In the genomic region with DNA sequence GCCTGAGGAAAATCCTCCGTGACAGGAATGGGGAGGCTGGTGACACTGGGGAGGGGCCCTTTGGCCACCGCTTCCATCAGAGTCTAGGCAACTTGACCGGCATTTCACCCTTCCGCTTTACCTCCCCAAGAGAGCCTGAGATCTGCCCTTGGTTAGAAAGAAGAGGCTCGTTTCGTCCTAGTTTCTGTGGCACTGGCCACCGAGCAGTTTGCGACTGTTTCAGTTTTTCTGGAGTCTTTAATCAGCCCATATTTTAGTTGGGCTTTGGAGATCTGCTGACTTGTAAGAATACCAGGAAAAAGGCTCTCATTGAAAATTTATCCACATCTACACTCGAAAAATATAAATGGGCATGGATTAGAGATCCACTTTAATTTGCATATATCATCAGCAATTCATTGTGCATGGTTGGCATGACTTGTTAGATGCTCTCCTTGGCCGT, we compare ENCODE assay signal across 8 cellular contexts. TPM values are rescaled to one million over a fixed set of nuclear protein-coding genes. Genes with fewer than 3 reads are reported as not detected.
A peak's percentile ranks its signal among the peaks of the same experiment; 100 is the strongest.
DNase-seq lines count a peak whose midpoint lies in the region; ATAC-seq and TF ChIP-seq lines count a peak whose summit lies in the region.

No MANE protein-coding gene starts in this region.

- no peaks in the 10 kb centered on the region for H4K20me1 ChIP-seq in neural progenitor cell (ENCODE audit: low read depth)

- peaks cover 4 to 18% (median 13%) of the 10 kb centered on the region in 4 donors for H3K4me1 Mint-ChIP-seq in CD4-positive, alpha-beta memory T cell
- H3K4me1 Mint-ChIP-seq in neural progenitor cell, result peaks cover 18% of the 10 kb centered on the region

- peak; percentile 46 for ATAC-seq in GM21786 (IDR thresholded peaks at IDR 0.05; ENCODE audit: unreplicated experiment)
- no peak for ATAC-seq in left colon
- ATAC-seq in HG02840 (IDR thresholded peaks at IDR 0.05; ENCODE audit: low FRiP score, unreplicated experiment), result no peak

- no peaks in the 10 kb centered on the region for H3K79me2 ChIP-seq in neural progenitor cell (ENCODE audit: low read depth)

- H3K9ac ChIP-seq in endocrine pancreas (ENCODE audit: control insufficient read depth, insufficient read depth, low read length) (peak overlapping the region; percentile 60), neural progenitor cell (no peak overlapping the region)

- peak overlapping the region; percentile 10 to 74 (median 52) for H3K4me3 Mint-ChIP-seq in CD4-positive, alpha-beta memory T cell
- H3K4me3 Mint-ChIP-seq in neural progenitor cell, result peak overlapping the region; percentile 92

- peaks cover 31 to 36% of the 10 kb centered on the region in 2 donors for H3K27me3 Mint-ChIP-seq in CD4-positive, alpha-beta memory T cell
- H3K27me3 Mint-ChIP-seq in neural progenitor cell (ENCODE audit: insufficient read depth, low read depth), result peaks cover 25% of the 10 kb centered on the region

- H3K27ac ChIP-seq in CD4-positive, alpha-beta memory T cell (ENCODE audit: low read depth, low read length), result no peak overlapping the region
- no peak overlapping the region for H3K27ac ChIP-seq in neural progenitor cell

- H2AFZ ChIP-seq in neural progenitor cell (replicated peaks), result peak overlapping the region; percentile 99

- no peaks in the 10 kb centered on the region for H3K36me3 ChIP-seq in CD4-positive, alpha-beta memory T cell (ENCODE audit: insufficient read depth, low read length)
- H3K36me3 ChIP-seq in endocrine pancreas (ENCODE audit: control insufficient read depth, insufficient read depth, low read length), result no peaks in the 10 kb centered on the region
- H3K36me3 ChIP-seq in neural progenitor cell, result no peaks in the 10 kb centered on the region

- no peak overlapping the region for H3K4me3 ChIP-seq in CD4-positive, alpha-beta memory T cell (ENCODE audit: low read length in 2 of 2)
- H3K4me3 ChIP-seq in endocrine pancreas (ENCODE audit: control insufficient read depth, insufficient read depth, low read length), result peak overlapping the region; percentile 83
- peak overlapping the region; percentile 80 for H3K4me3 ChIP-seq in neural progenitor cell

- H3F3A ChIP-seq in neural progenitor cell (ENCODE audit: low read depth), result peaks cover 15% of the 10 kb centered on the region

- no peaks in the 10 kb centered on the region for H3K9me3 ChIP-seq in CD4-positive, alpha-beta memory T cell (ENCODE audit: control insufficient read depth in 1 of 2, low read length in 2 of 2)
- H3K9me3 ChIP-seq in endocrine pancreas (ENCODE audit: control insufficient read depth, low read length) (no peaks in the 10 kb centered on the region), neural progenitor cell (ENCODE audit: low read depth) (no peaks in the 10 kb centered on the region)

- H3K9me3 Mint-ChIP-seq in CD4-positive, alpha-beta memory T cell, result peaks cover 0 to 4% (median under 1%) of the 10 kb centered on the region in 8 donors
- no peaks in the 10 kb centered on the region for H3K9me3 Mint-ChIP-seq in neural progenitor cell

- CTCF ChIA-PET in CD4-positive, alpha-beta memory T cell (lab: Charles Lee; ENCODE audit: partially characterized antibody), result no interaction called here

- H3K27ac Mint-ChIP-seq in CD4-positive, alpha-beta memory T cell, result no peak overlapping the region
- H3K27ac Mint-ChIP-seq in neural progenitor cell, result no peak overlapping the region

- intact Hi-C loops in CD4-positive, alpha-beta memory T cell (cut with micrococcal nuclease), result no loop called here
- intact Hi-C loops in left colon (cut with DNase I, micrococcal nuclease), result no loop called here

- H3K36me3 Mint-ChIP-seq in CD4-positive, alpha-beta memory T cell, result no peaks in the 10 kb centered on the region
- no peaks in the 10 kb centered on the region for H3K36me3 Mint-ChIP-seq in neural progenitor cell

- H3K27me3 ChIP-seq in CD4-positive, alpha-beta memory T cell (ENCODE audit: insufficient read depth, low read length), result peaks cover 3% of the 10 kb centered on the region
- H3K27me3 ChIP-seq in endocrine pancreas (ENCODE audit: control insufficient read depth, insufficient read depth, low read length) (no peaks in the 10 kb centered on the region), neural progenitor cell (peaks cover 45% of the 10 kb centered on the region)

- H3K4me2 ChIP-seq in neural progenitor cell, result peak overlapping the region; percentile 84

- no peak for TF ChIP-seq CTCF in neural progenitor cell (IDR thresholded peaks at IDR 0.05)

- peaks cover 4% of the 10 kb centered on the region for H3K4me1 ChIP-seq in CD4-positive, alpha-beta memory T cell (ENCODE audit: insufficient read depth, low read length)
- H3K4me1 ChIP-seq in endocrine pancreas (ENCODE audit: control insufficient read depth, insufficient read depth, low read length) (peaks cover 4% of the 10 kb centered on the region), neural progenitor cell (no peaks in the 10 kb centered on the region)

- DNase-seq in CD4-positive, alpha-beta memory T cell, result no peak
- DNase-seq in NOMO-1 treated with dmso at 0.1 percent for 144 hours (lab: John Stamatoyannopoulos, UW; ENCODE audit: unreplicated experiment) (peak; percentile 18), neural progenitor cell (ENCODE audit: low spot score) (no peak), left colon (no peak)
- DNase-seq in activated effector memory CD4-positive, alpha-beta T cell treated with Interleukin-2 at 50 U/mL for 16 hours, result no peak

- POLR2A ChIA-PET in CD4-positive, alpha-beta memory T cell (lab: Charles Lee; ENCODE audit: partially characterized antibody), result no interaction called here

RNA-seq across cellular contexts. Expression of a gene that starts 0.4 kb away (rescaled TPM):
- total RNA-seq in CD4-positive, alpha-beta memory T cell, result under 1 TPM; 0.28 to 0.55 TPM
- polyA plus RNA-seq in CD4-positive, alpha-beta memory T cell, result not detected
- total RNA-seq in neural progenitor cell (ENCODE audit: low replicate concordance) (4.5 and 7.9 TPM in 2 replicates), left colon (1 to 10 TPM; 1.1 to 4.1 TPM)

Comparison
In these comparisons a context has a peak if more than half of its experiments do, and no peak if none do; other contexts are left out.
1. H3K4me3 ChIP-seq: peak in endocrine pancreas (single experiment) and neural progenitor cell (single experiment); none in CD4-positive, alpha-beta memory T cell (0 of 2).